ENCODE assay signal across 19 cellular contexts in genomic region chr20:63704749-63705117, GRCh38. TPM values are rescaled to one million over a fixed set of nuclear protein-coding genes. Genes with fewer than 3 reads are reported as not detected.
DNase-seq lines count a peak whose midpoint lies in the region; ATAC-seq, FAIRE-seq and TF ChIP-seq lines count a peak whose summit lies in the region.
"Had no signal": no experiment of that assay in that cellular context is flagged by ENCODE, and none has a peak within 500 bp of the region (broad histone marks: within the 10 kb centered on the region; RNA-seq: fewer than 3 reads in every experiment).

No MANE protein-coding gene starts in this region.

- intact Hi-C loops in activated CD8-positive, alpha-beta T cell treated with anti-CD3 and anti-CD28 coated beads for 36 hours (cut with micrococcal nuclease), result loop anchor here (10.0 kb wide), 1 partner anchor 160 kb away; the partner anchor contains the start of genes ABHD16B and TPD52L2
- intact Hi-C loops in sigmoid colon (cut with DNase I), result loop anchor here (5.0 kb wide), 1 partner anchor 47 kb away; the partner anchor contains the start of gene RTEL1

- H3K4me3 ChIP-seq in sigmoid colon, result no peak overlapping the region
- H3K4me3 ChIP-seq: A549; BLaER1 treated with 17β-estradiol and CSF1 and Interleukin-3, amounts not matched to agents 10 nM and 100 nM; colonic mucosa had no signal

- H3K4me3 Mint-ChIP-seq in activated CD8-positive, alpha-beta T cell treated with anti-CD3 and anti-CD28 coated beads for 36 hours, result no peak overlapping the region
- no peak overlapping the region for H3K4me3 Mint-ChIP-seq in activated CD8-positive, alpha-beta T cell treated with anti-CD3 and anti-CD28 coated beads, Interleukin-2, amount 10 ng/mL, durations not matched to agents 7 days and 5 days
- H3K4me3 Mint-ChIP-seq in chondrocyte (ENCODE audit: unreplicated experiment), result no peak overlapping the region

- WGBS in sigmoid colon, 2 donors, result 85 to 86% methylated on average over 6 of the region's 6 CpGs

- no peaks in the 10 kb centered on the region for H3K27me3 ChIP-seq in sigmoid colon
- H3K27me3 ChIP-seq: BLaER1 treated with 17β-estradiol and CSF1 and Interleukin-3, amounts not matched to agents 10 nM and 100 nM; colonic mucosa had no signal

- H3K36me3 Mint-ChIP-seq in activated CD8-positive, alpha-beta T cell treated with anti-CD3 and anti-CD28 coated beads for 36 hours (ENCODE audit: low read depth), result peaks cover 21% of the 10 kb centered on the region
- H3K36me3 Mint-ChIP-seq in activated CD8-positive, alpha-beta T cell treated with anti-CD3 and anti-CD28 coated beads, Interleukin-2, amount 10 ng/mL, durations not matched to agents 7 days and 5 days (ENCODE audit: low read depth), result peaks cover 40% of the 10 kb centered on the region
- peaks cover 6% of the 10 kb centered on the region for H3K36me3 Mint-ChIP-seq in chondrocyte (ENCODE audit: low read depth)

- peaks cover 0 to 51% (median 14%) of the 10 kb centered on the region in 4 donors for H3K36me3 ChIP-seq in sigmoid colon

- CTCF ChIA-PET in activated CD8-positive, alpha-beta T cell treated with anti-CD3 and anti-CD28 coated beads for 36 hours (lab: Charles Lee), result no interaction called here
- CTCF ChIA-PET in activated CD8-positive, alpha-beta T cell treated with anti-CD3 and anti-CD28 coated beads, Interleukin-2, amount 10 ng/mL, durations not matched to agents 7 days and 5 days (lab: Charles Lee), result interaction anchor here (1.3 kb wide), 1 partner anchor 82 kb away, joined by 3 read pairs; no protein-coding TSS in a partner anchor
- CTCF ChIA-PET in HEK293T (lab: Yijun Ruan, JAX), result no interaction called here

- POLR2A ChIA-PET in activated CD8-positive, alpha-beta T cell treated with anti-CD3 and anti-CD28 coated beads for 36 hours (lab: Charles Lee), result no interaction called here
- POLR2A ChIA-PET in activated CD8-positive, alpha-beta T cell treated with anti-CD3 and anti-CD28 coated beads, Interleukin-2, amount 10 ng/mL, durations not matched to agents 7 days and 5 days (lab: Charles Lee), result interaction anchor here (1.3 kb wide), 1 partner anchor 9 kb away, joined by 3 read pairs; no protein-coding TSS in a partner anchor
- POLR2A ChIA-PET in HEK293T (lab: Yijun Ruan, JAX), result no interaction called here

- FAIRE-seq in D721Med (lab: Jason Lieb, UNC), result no peak
- FAIRE-seq: A549 had no signal

- no peak for DNase-seq in activated CD8-positive, alpha-beta T cell treated with anti-CD3 and anti-CD28 coated beads for 36 hours
- DNase-seq in activated CD8-positive, alpha-beta T cell treated with anti-CD3 and anti-CD28 coated beads, Interleukin-2, amount 10 ng/mL, durations not matched to agents 7 days and 5 days, result no peak
- peak; percentile 2 for DNase-seq in HEK293T (ENCODE audit: extremely low spot score)
- peak; percentile 90 for DNase-seq in chondrocyte (ENCODE audit: low spot score)
- DNase-seq in sigmoid colon, result peak; percentile 50
- DNase-seq in D721Med (ENCODE audit: insufficient read length, low spot score), result no peak
- DNase-seq in ureter (ENCODE audit: low spot score), result no peak
- no peak for DNase-seq in activated effector memory CD4-positive, alpha-beta T cell treated with anti-CD3 and anti-CD28 coated beads, Interleukin-2, amount 50 U/mL, for 16 hours
- DNase-seq: activated CD4-positive, alpha-beta T cell treated with anti-CD3 and anti-CD28 coated beads, Interleukin-2, amount 50 U/mL, for 48 hours; activated T-cell treated with anti-CD3 and anti-CD28 coated beads, Interleukin-2, amount 50 U/mL, for 72 hours; colonic mucosa; NCI-H1694 treated with DMSO at 0.1 percent for 48 hours; Right ventricle myocardium superior; stimulated activated CD4-positive, alpha-beta T cell treated with anti-CD3 and anti-CD28 coated beads, Interleukin-4, amount 100 ng/mL, for 4 hours; SW 1271 had no signal

- H3K9me3 ChIP-seq in sigmoid colon, result no peaks in the 10 kb centered on the region
- H3K9me3 ChIP-seq: A549; BLaER1 treated with 17β-estradiol and CSF1 and Interleukin-3, amounts not matched to agents 10 nM and 100 nM; colonic mucosa had no signal

- no peak for ATAC-seq in activated CD8-positive, alpha-beta T cell treated with anti-CD3 and anti-CD28 coated beads for 36 hours
- no peak for ATAC-seq in activated CD8-positive, alpha-beta T cell treated with anti-CD3 and anti-CD28 coated beads, Interleukin-2, amount 10 ng/mL, durations not matched to agents 7 days and 5 days
- ATAC-seq: A549; activated T-cell treated with anti-CD3 and anti-CD28 coated beads, Interleukin-2, amount 50 U/mL, for 72 hours had no signal

- no peak for TF ChIP-seq POLR2A in sigmoid colon (IDR thresholded peaks at IDR 0.05)

- TF ChIP-seq CTCF in activated CD8-positive, alpha-beta T cell treated with anti-CD3 and anti-CD28 coated beads for 36 hours (IDR thresholded peaks at IDR 0.05), result no peak
- TF ChIP-seq CTCF in chondrocyte (IDR thresholded peaks at IDR 0.05) (no peak), sigmoid colon (IDR thresholded peaks at IDR 0.05) (no peak), D721Med (IDR thresholded peaks at IDR 0.05; ENCODE audit: insufficient read depth, missing control alignments) (no peak)

- H3K27ac ChIP-seq in sigmoid colon, result no peak overlapping the region
- H3K27ac ChIP-seq: A549; BLaER1 treated with 17β-estradiol and CSF1 and Interleukin-3, amounts not matched to agents 10 nM and 100 nM; colonic mucosa; KMS-11 had no signal

- peaks cover 21% of the 10 kb centered on the region for H3K4me1 Mint-ChIP-seq in activated CD8-positive, alpha-beta T cell treated with anti-CD3 and anti-CD28 coated beads for 36 hours (ENCODE audit: low read depth)
- H3K4me1 Mint-ChIP-seq in activated CD8-positive, alpha-beta T cell treated with anti-CD3 and anti-CD28 coated beads, Interleukin-2, amount 10 ng/mL, durations not matched to agents 7 days and 5 days (ENCODE audit: low read depth), result peaks cover 25% of the 10 kb centered on the region
- H3K4me1 Mint-ChIP-seq in chondrocyte (ENCODE audit: low read depth), result peaks cover 31% of the 10 kb centered on the region

- no peaks in the 10 kb centered on the region for H3K27me3 Mint-ChIP-seq in activated CD8-positive, alpha-beta T cell treated with anti-CD3 and anti-CD28 coated beads for 36 hours
- H3K27me3 Mint-ChIP-seq in activated CD8-positive, alpha-beta T cell treated with anti-CD3 and anti-CD28 coated beads, Interleukin-2, amount 10 ng/mL, durations not matched to agents 7 days and 5 days (ENCODE audit: low read depth), result no peaks in the 10 kb centered on the region
- no peaks in the 10 kb centered on the region for H3K27me3 Mint-ChIP-seq in chondrocyte (ENCODE audit: low read depth)

- no peaks in the 10 kb centered on the region for H3K9me3 Mint-ChIP-seq in activated CD8-positive, alpha-beta T cell treated with anti-CD3 and anti-CD28 coated beads for 36 hours
- H3K9me3 Mint-ChIP-seq in activated CD8-positive, alpha-beta T cell treated with anti-CD3 and anti-CD28 coated beads, Interleukin-2, amount 10 ng/mL, durations not matched to agents 7 days and 5 days (ENCODE audit: insufficient read depth), result no peaks in the 10 kb centered on the region
- H3K9me3 Mint-ChIP-seq in chondrocyte (ENCODE audit: low read depth), result no peaks in the 10 kb centered on the region
- H3K9me3 Mint-ChIP-seq: activated T-cell treated with anti-CD3 and anti-CD28 coated beads, Interleukin-2, amount 50 U/mL, for 72 hours; mesothelial cell of epicardium had no signal

- H3K4me1 ChIP-seq in sigmoid colon, result peaks cover 0 to 33% (median 27%) of the 10 kb centered on the region in 4 donors

- no peak for TF ChIP-seq EP300 in sigmoid colon (IDR thresholded peaks at IDR 0.05)

- peak overlapping the region; percentile 34 for H3K27ac Mint-ChIP-seq in activated CD8-positive, alpha-beta T cell treated with anti-CD3 and anti-CD28 coated beads for 36 hours
- no peak overlapping the region for H3K27ac Mint-ChIP-seq in activated CD8-positive, alpha-beta T cell treated with anti-CD3 and anti-CD28 coated beads, Interleukin-2, amount 10 ng/mL, durations not matched to agents 7 days and 5 days
- H3K27ac Mint-ChIP-seq in chondrocyte (ENCODE audit: unreplicated experiment), result no peak overlapping the region
- H3K27ac Mint-ChIP-seq: mesothelial cell of epicardium had no signal

RNA-seq across cellular contexts. Expression of gene ARFRP1, which starts 3.0 kb away (rescaled TPM):
- 10 to 100 TPM; 41.7 to 44.2 TPM for total RNA-seq in activated CD8-positive, alpha-beta T cell treated with anti-CD3 and anti-CD28 coated beads for 36 hours
- total RNA-seq in activated CD8-positive, alpha-beta T cell treated with anti-CD3 and anti-CD28 coated beads, Interleukin-2, amount 10 ng/mL, durations not matched to agents 7 days and 5 days, result 10 to 100 TPM; 55.2 to 57.6 TPM
- 37.8 to 47.4 TPM (median 39.8 TPM) in 3 replicates for total RNA-seq in chondrocyte
- 10 to 100 TPM; 26.8 to 38.7 (median 28.8) TPM for total RNA-seq in sigmoid colon
- polyA plus RNA-seq in sigmoid colon, result 10 to 100 TPM; 39.1 to 70.2 (median 45.6) TPM
- total RNA-seq in ureter, result 69.8 TPM

RNA-seq across cellular contexts. Expression of gene ZGPAT, which starts 3.1 kb away (rescaled TPM):
- 10 to 100 TPM; 22.4 to 22.5 TPM for total RNA-seq in activated CD8-positive, alpha-beta T cell treated with anti-CD3 and anti-CD28 coated beads for 36 hours
- total RNA-seq in activated CD8-positive, alpha-beta T cell treated with anti-CD3 and anti-CD28 coated beads, Interleukin-2, amount 10 ng/mL, durations not matched to agents 7 days and 5 days, result 10 to 100 TPM; 38.6 to 43.5 TPM
- total RNA-seq in chondrocyte (19.2 to 25.6 TPM (median 20.6 TPM) in 3 replicates), sigmoid colon (10 to 100 TPM; 18.5 to 22.5 (median 19.6) TPM), ureter (29.4 TPM)
- polyA plus RNA-seq in sigmoid colon, result 10 to 100 TPM; 24.0 to 44.9 (median 30.5) TPM

RNA-seq across cellular contexts. Expression of gene TNFRSF6B, which starts 8.3 kb away (rescaled TPM):
- total RNA-seq in activated CD8-positive, alpha-beta T cell treated with anti-CD3 and anti-CD28 coated beads for 36 hours, result not detected
- not detected for total RNA-seq in activated CD8-positive, alpha-beta T cell treated with anti-CD3 and anti-CD28 coated beads, Interleukin-2, amount 10 ng/mL, durations not matched to agents 7 days and 5 days
- total RNA-seq in chondrocyte (0.79 to 0.99 TPM in 2 of 3 replicates, not detected in the other), sigmoid colon (10 to 100 TPM in 1 of 4 donors, 1 to 10 TPM in 3; 1.8 to 45.5 (median 4.2) TPM), ureter (19.8 TPM)
- 100 to 1,000 TPM in 1 of 3 donors, 1 to 10 TPM in 2; 1.2 to 186 (median 4.8) TPM for polyA plus RNA-seq in sigmoid colon
- total RNA-seq: mesothelial cell of epicardium had no signal

RNA-seq across cellular contexts. Expression of gene LIME1, which starts 31.7 kb away (rescaled TPM):
- total RNA-seq in activated CD8-positive, alpha-beta T cell treated with anti-CD3 and anti-CD28 coated beads for 36 hours, result 10 to 100 TPM; 15.5 to 16.8 TPM
- total RNA-seq in activated CD8-positive, alpha-beta T cell treated with anti-CD3 and anti-CD28 coated beads, Interleukin-2, amount 10 ng/mL, durations not matched to agents 7 days and 5 days, result 100 to 1,000 TPM; 163 to 165 TPM
- total RNA-seq in chondrocyte, result 6.8 to 9.7 TPM (median 7.1 TPM) in 3 replicates
- 1 to 10 TPM; 4.6 to 7.8 (median 6.4) TPM for total RNA-seq in sigmoid colon
- 10 to 100 TPM in 1 of 3 donors, 1 to 10 TPM in 1, not detected in 1; 4.8 to 35.3 TPM for polyA plus RNA-seq in sigmoid colon
- total RNA-seq in ureter, result 7.3 TPM

RNA-seq across cellular contexts. Expression of gene SLC2A4RG, which starts 34.8 kb away (rescaled TPM):
- 10 to 100 TPM; 38.5 to 39.8 TPM for total RNA-seq in activated CD8-positive, alpha-beta T cell treated with anti-CD3 and anti-CD28 coated beads for 36 hours
- total RNA-seq in activated CD8-positive, alpha-beta T cell treated with anti-CD3 and anti-CD28 coated beads, Interleukin-2, amount 10 ng/mL, durations not matched to agents 7 days and 5 days, result 10 to 100 TPM; 97.2 TPM
- total RNA-seq in chondrocyte, result 90.7 to 105 TPM (median 101 TPM) in 3 replicates
- total RNA-seq in sigmoid colon, result 10 to 100 TPM; 25.2 to 78.2 (median 54.5) TPM
- polyA plus RNA-seq in sigmoid colon, result 10 to 100 TPM; 19.7 to 33.0 (median 33.0) TPM
- total RNA-seq in ureter, result 93.6 TPM

Comparison
In these comparisons a context has a peak if more than half of its experiments do, and no peak if none do; other contexts are left out.
1. DNase-seq: peak in HEK293T (single experiment), chondrocyte (single experiment) and sigmoid colon (single experiment); none in activated CD8-positive, alpha-beta T cell treated with anti-CD3 and anti-CD28 coated beads for 36 hours (single experiment), activated CD8-positive, alpha-beta T cell treated with anti-CD3 and anti-CD28 coated beads, Interleukin-2, amount 10 ng/mL, durations not matched to agents 7 days and 5 days (single experiment), D721Med (single experiment), ureter (single experiment) and activated effector memory CD4-positive, alpha-beta T cell treated with anti-CD3 and anti-CD28 coated beads, Interleukin-2, amount 50 U/mL, for 16 hours (single experiment).